8 cellular contexts compared by ENCODE assay signal in genomic region chrX:48890296-48890925, GRCh38. TPM values are rescaled to one million over a fixed set of nuclear protein-coding genes. Genes with fewer than 3 reads are reported as not detected.
DNase-seq lines count a peak whose midpoint lies in the region; ATAC-seq and TF ChIP-seq lines count a peak whose summit lies in the region.

No MANE protein-coding gene starts in this region.

- H3K4me1 ChIP-seq in hepatocyte (ENCODE audit: insufficient read depth) (peaks cover 5% of the 10 kb centered on the region), stomach (peaks cover 5 to 16% (median 10%) of the 10 kb centered on the region in 4 donors)

- peak overlapping the region; percentile 46 for H2AFZ ChIP-seq in hepatocyte

- H3K27ac ChIP-seq in WERI-Rb-1 (peak overlapping the region; percentile 76), hepatocyte (peak overlapping the region; percentile 80), stomach (peak overlapping the region in 4 of 5 donors; percentile 75 to 84 (median 80))

- TF ChIP-seq EP300 in stomach (IDR thresholded peaks at IDR 0.05): no peak

- TF ChIP-seq CTCF in WERI-Rb-1 (IDR thresholded peaks at IDR 0.05; ENCODE audit: low read depth, low read length): no peak
- TF ChIP-seq CTCF in hepatocyte (IDR thresholded peaks at IDR 0.05; ENCODE audit: poor library complexity): no peak
- no peak for TF ChIP-seq CTCF in stomach (IDR thresholded peaks at IDR 0.05)

- peaks cover 3% of the 10 kb centered on the region for H3K79me2 ChIP-seq in hepatocyte

- H3K36me3 ChIP-seq in WERI-Rb-1 (peaks cover 9% of the 10 kb centered on the region), hepatocyte (replicated peaks; ENCODE audit: insufficient read depth, low read depth) (no peaks in the 10 kb centered on the region), stomach (peaks cover 0 to 23% (median 15%) of the 10 kb centered on the region in 4 donors)

- peaks cover 4% of the 10 kb centered on the region for H3K27me3 ChIP-seq in WERI-Rb-1 (ENCODE audit: insufficient read depth, low read depth, severe bottlenecking)
- no peaks in the 10 kb centered on the region for H3K27me3 ChIP-seq in hepatocyte
- peaks cover 0 to 8% (median 0%) of the 10 kb centered on the region in 3 donors for H3K27me3 ChIP-seq in stomach

- H3K9me3 ChIP-seq in WERI-Rb-1 (ENCODE audit: severe bottlenecking) (no peaks in the 10 kb centered on the region), hepatocyte (ENCODE audit: low read depth) (no peaks in the 10 kb centered on the region), stomach (no peaks in the 10 kb centered on the region)

- peak overlapping the region; percentile 53 for H3K4me3 ChIP-seq in WERI-Rb-1 (ENCODE audit: low read depth, low read length)
- peak overlapping the region; percentile 44 for H3K4me3 ChIP-seq in hepatocyte
- peak overlapping the region; percentile 55 to 69 (median 63) for H3K4me3 ChIP-seq in stomach

- TF ChIP-seq POLR2A in stomach (IDR thresholded peaks at IDR 0.05): no peak

- H3K9me2 ChIP-seq in hepatocyte (replicated peaks; ENCODE audit: insufficient read depth): no peaks in the 10 kb centered on the region

- 68% methylated on average over 15 of the region's 15 CpGs for WGBS in hepatocyte (ENCODE audit: low lambda C conversion rate, missing lambda C conversion rate)
- WGBS in stomach, 5 donors: 22 to 64% (median 38%) methylated on average over 8 to 15 of the region's 15 CpGs

- peak overlapping the region; percentile 82 for H3K4me2 ChIP-seq in hepatocyte

- no peaks in the 10 kb centered on the region for H4K20me1 ChIP-seq in hepatocyte (ENCODE audit: insufficient read depth, poor library complexity, severe bottlenecking)

- DNase-seq in NCI-H1694 treated with DMSO at 0.1 percent for 48 hours (lab: John Stamatoyannopoulos, UW) (peak; percentile 6), NCI-H1694 (lab: John Stamatoyannopoulos, UW) (no peak), WERI-Rb-1 (peak; percentile 56), hepatocyte (ENCODE audit: low spot score) (no peak), stomach (no peak), GM03348 (ENCODE audit: low spot score) (no peak), NCI-H345 treated with DMSO at 0.1 percent for 48 hours (lab: John Stamatoyannopoulos, UW; ENCODE audit: unreplicated experiment) (no peak)

- ATAC-seq in esophagus mucosa: no peak

- intact Hi-C loops in stomach (cut with DNase I; ENCODE audit: low total_unique reads): no loop called here

RNA-seq across cellular contexts. Expression of gene TIMM17B, which starts 7.2 kb away (rescaled TPM):
- total RNA-seq in hepatocyte (42.5 and 56.7 TPM in 2 replicates), stomach (10 to 100 TPM in 3 of 5 donors, 1 to 10 TPM in 2; 2.9 to 24.1 (median 14.3) TPM), esophagus mucosa (33.9 TPM)
- polyA plus RNA-seq in hepatocyte (113 and 132 TPM in 2 replicates), stomach (10 to 100 TPM; 43.4 to 77.2 (median 50.8) TPM)

RNA-seq across cellular contexts. Expression of gene PQBP1, which starts 7.3 kb away (rescaled TPM):
- total RNA-seq in hepatocyte (33.8 and 35.3 TPM in 2 replicates), stomach (100 to 1,000 TPM in 1 of 5 donors, 10 to 100 TPM in 3, 1 to 10 TPM in 1; 4.7 to 148 (median 58.9) TPM), esophagus mucosa (53.5 TPM)
- polyA plus RNA-seq in hepatocyte (82.9 and 87.6 TPM in 2 replicates), stomach (100 to 1,000 TPM; 106 to 133 (median 118) TPM)

RNA-seq across cellular contexts. Expression of gene SLC35A2, which starts 21.0 kb away (rescaled TPM):
- 40.8 and 49.5 TPM in 2 replicates for total RNA-seq in hepatocyte
- 82.4 and 95.9 TPM in 2 replicates for polyA plus RNA-seq in hepatocyte
- 10 to 100 TPM in 3 of 5 donors, 1 to 10 TPM in 1, not detected in 1; 4.3 to 25.4 (median 14.5) TPM for total RNA-seq in stomach
- polyA plus RNA-seq in stomach: 10 to 100 TPM in 1 of 3 donors, 1 to 10 TPM in 2; 6.9 to 12.3 (median 10.0) TPM
- total RNA-seq in esophagus mucosa: 17.4 TPM

RNA-seq across cellular contexts. Expression of gene PIM2, which starts 28.4 kb away (rescaled TPM):
- total RNA-seq in hepatocyte (7.0 and 11.5 TPM in 2 replicates), stomach (10 to 100 TPM in 2 of 5 donors, 1 to 10 TPM in 3; 1.2 to 33.2 (median 9.6) TPM), esophagus mucosa (4.4 TPM)
- polyA plus RNA-seq in hepatocyte (16.8 and 17.2 TPM in 2 replicates), stomach (10 to 100 TPM in 2 of 3 donors, 1 to 10 TPM in 1; 7.3 to 12.7 (median 10.3) TPM)

RNA-seq across cellular contexts. Expression of gene PCSK1N, which starts 55.0 kb away (rescaled TPM):
- total RNA-seq in hepatocyte (39.0 and 45.8 TPM in 2 replicates), stomach (10 to 100 TPM in 2 of 5 donors, 1 to 10 TPM in 3; 1.3 to 46.6 (median 7.0) TPM), esophagus mucosa (0.36 TPM)
- polyA plus RNA-seq in hepatocyte (97.0 and 97.7 TPM in 2 replicates), stomach (10 to 100 TPM; 12.4 to 15.3 (median 13.1) TPM)

Comparison
In these comparisons a context has a peak if more than half of its experiments do, and no peak if none do; other contexts are left out.
1. DNase-seq: peak in NCI-H1694 treated with DMSO at 0.1 percent for 48 hours (single experiment) and WERI-Rb-1 (single experiment); none in NCI-H1694 (single experiment), hepatocyte (single experiment), stomach (single experiment), GM03348 (single experiment) and NCI-H345 treated with DMSO at 0.1 percent for 48 hours (single experiment).
2. Peak in every context shown above with its lines, with median percentiles within 50 percentile points of each other: H3K27ac ChIP-seq and H3K4me3 ChIP-seq.